In genomic region chr7:117458977-117459583, GRCh38 we compare ENCODE assay signal across 7 cellular contexts.
A peak's percentile ranks its signal among the peaks of the same experiment; 100 is the strongest.
DNase-seq lines count a peak whose midpoint lies in the region; ATAC-seq and TF ChIP-seq lines count a peak whose summit lies in the region.

No MANE protein-coding gene starts in this region.

- ATAC-seq in GM21786 (IDR thresholded peaks at IDR 0.05; ENCODE audit: unreplicated experiment): no peak
- ATAC-seq in HG02870 (IDR thresholded peaks at IDR 0.05; ENCODE audit: unreplicated experiment): no peak

- intact Hi-C loops in posterior cingulate gyrus (cut with DNase I): loop anchor here (2.0 to 5.0 kb wide), 3 partner anchors 213 to 694 kb away; no protein-coding TSS in a partner anchor

- in situ Hi-C loops in GM13976 (cut with MboI; ENCODE audit: low sequenced_read_pairs, unreplicated experiment): no loop called here

- peak; percentile 40 for DNase-seq in GM13976 (ENCODE audit: low spot score)
- peak; percentile 49 to 71 for DNase-seq in Kasumi-1 (lab: John Stamatoyannopoulos, UW)
- peak; percentile 54 for DNase-seq in kidney tubule cell (ENCODE audit: low spot score)
- DNase-seq in posterior cingulate gyrus: no peak

- peak overlapping the region; percentile 3; the same call in 1 of the 2 replicates for H3K27ac ChIP-seq in VCaP

- TF ChIP-seq CTCF in GM13976 (IDR thresholded peaks at IDR 0.05; ENCODE audit: borderline replicate concordance, control extremely low read depth, extremely low read depth, insufficient read depth, missing control alignments) (peak; percentile 40), VCaP (conservative IDR thresholded peaks at IDR 0.05) (peak; percentile 84)

Comparison
In these comparisons a context has a peak if more than half of its experiments do, and no peak if none do; other contexts are left out.
1. DNase-seq: peak in GM13976 (single experiment), Kasumi-1 (2 of 2) and kidney tubule cell (single experiment); none in posterior cingulate gyrus (0 of 10).